In genomic region chr1:247008406-247008799, GRCh38 we compare ENCODE assay signal across 8 cellular contexts. TPM values are rescaled to one million over a fixed set of nuclear protein-coding genes. Genes with fewer than 3 reads are reported as not detected.
A peak's percentile ranks its signal among the peaks of the same experiment; 100 is the strongest.
DNase-seq lines count a peak whose midpoint lies in the region; ATAC-seq and TF ChIP-seq lines count a peak whose summit lies in the region.

No MANE protein-coding gene starts in this region.

- peak overlapping the region; percentile 100 for H3K27ac Mint-ChIP-seq in progenitor cell of endocrine pancreas

- H2AFZ ChIP-seq in SK-N-SH (ENCODE audit: low read depth), result peak overlapping the region; percentile 94

- no peaks in the 10 kb centered on the region for H3K9me2 ChIP-seq in SK-N-SH

- TF ChIP-seq CTCF in SK-N-SH (IDR thresholded peaks at IDR 0.05) (no peak), epithelial cell of proximal tubule (conservative IDR thresholded peaks at IDR 0.05; ENCODE audit: low read depth, low read length) (no peak), progenitor cell of endocrine pancreas (IDR thresholded peaks at IDR 0.05; ENCODE audit: unreplicated experiment) (no peak)

- peak overlapping the region; percentile 88 for H3K4me2 ChIP-seq in SK-N-SH

- H3K36me3 Mint-ChIP-seq in progenitor cell of endocrine pancreas (ENCODE audit: insufficient read depth), result peaks cover 23% of the 10 kb centered on the region

- H3K27me3 ChIP-seq in SK-N-SH (ENCODE audit: insufficient read depth) (no peaks in the 10 kb centered on the region), SJCRH30 (no peaks in the 10 kb centered on the region)

- peaks cover 41% of the 10 kb centered on the region for H3K79me2 ChIP-seq in SK-N-SH (ENCODE audit: insufficient read depth)

- ATAC-seq in SK-N-SH treated with all-trans-retinoic acid at 6 μM for 48 hours, result no peak
- ATAC-seq in GM21576 (IDR thresholded peaks at IDR 0.05; ENCODE audit: unreplicated experiment), result no peak

- peaks cover 17% of the 10 kb centered on the region for H3K9me3 Mint-ChIP-seq in progenitor cell of endocrine pancreas (ENCODE audit: low read depth)

- TF ChIP-seq RAD21 in SK-N-SH (IDR thresholded peaks at IDR 0.05; ENCODE audit: low read length), result no peak

- no peaks in the 10 kb centered on the region for H3K27me3 Mint-ChIP-seq in progenitor cell of endocrine pancreas

- no peak overlapping the region for H3K9ac ChIP-seq in SK-N-SH

- H3K4me3 ChIP-seq in SK-N-SH (ENCODE audit: low read depth in 2 of 2, low read length in 1 of 2) (peak overlapping the region; percentile 73 to 88; a peak in 3 of 4 replicates), SJCRH30 (peak overlapping the region; percentile 92), epithelial cell of proximal tubule (ENCODE audit: low read depth, low read length) (peak overlapping the region; percentile 69)

- POLR2A ChIA-PET in SK-N-SH (lab: Yijun Ruan, JAX), result interaction anchor here (0.7 kb wide), 1 partner anchor 442 kb away, joined by 3 read pairs; the partner anchor contains the start of genes CNST and TFB2M

- peak; percentile 10 for DNase-seq in SK-N-SH
- no peak for DNase-seq in SJCRH30
- DNase-seq in epithelial cell of proximal tubule (ENCODE audit: low read depth), result no peak
- no peak for DNase-seq in progenitor cell of endocrine pancreas (ENCODE audit: low spot score, unreplicated experiment)
- DNase-seq in KG1 (lab: John Stamatoyannopoulos, UW), result no peak
- no peak for DNase-seq in DMS114 treated with DMSO at 0.1 percent for 48 hours (lab: John Stamatoyannopoulos, UW; ENCODE audit: unreplicated experiment)

- TF ChIP-seq EP300 in SK-N-SH (IDR thresholded peaks at IDR 0.05; ENCODE audit: borderline replicate concordance in 1 of 2, low read depth in 1 of 2, low read length in 1 of 2), result no peak

- H3K4me1 Mint-ChIP-seq in progenitor cell of endocrine pancreas (ENCODE audit: low read depth), result peaks cover 2% of the 10 kb centered on the region

- H3K4me3 Mint-ChIP-seq in progenitor cell of endocrine pancreas (ENCODE audit: low read depth), result peak overlapping the region; percentile 100

- H3K36me3 ChIP-seq in SK-N-SH (replicated peaks in 1 of 2; ENCODE audit: control insufficient read depth in 1 of 2, insufficient read depth in 2 of 2, low read length in 1 of 2) (peaks cover 0 to 17% of the 10 kb centered on the region in 2 experiments), SJCRH30 (peaks cover 15% of the 10 kb centered on the region)

- H3K27ac ChIP-seq in SK-N-SH (ENCODE audit: low read depth in 2 of 2, low read length in 1 of 2) (no peak overlapping the region), SJCRH30 (no peak overlapping the region)

- WGBS in SK-N-SH (ENCODE audit: low lambda C conversion rate), result 79% methylated on average over 13 of the region's 13 CpGs

- H4K20me1 ChIP-seq in SK-N-SH (ENCODE audit: insufficient read depth), result no peaks in the 10 kb centered on the region

- H3K9me3 ChIP-seq in SK-N-SH, result peaks cover 19% of the 10 kb centered on the region; the same call in 1 of the 2 replicates
- H3K9me3 ChIP-seq in SJCRH30 (replicated peaks), result peaks cover 12% of the 10 kb centered on the region

- CTCF ChIA-PET in SK-N-SH (lab: Yijun Ruan, JAX), result interaction anchor here (1.4 kb wide), 1 partner anchor 103 kb away, joined by 4 read pairs; no protein-coding TSS in a partner anchor

- H3K4me1 ChIP-seq in SK-N-SH (ENCODE audit: control insufficient read depth in 1 of 2, insufficient read depth in 2 of 2, low read depth in 1 of 2, low read length in 1 of 2), result no peaks in the 10 kb centered on the region
- no peaks in the 10 kb centered on the region; the same call in 1 of the 2 replicates for H3K4me1 ChIP-seq in SJCRH30

- H3F3A ChIP-seq in SK-N-SH (replicated peaks; ENCODE audit: insufficient read depth), result no peaks in the 10 kb centered on the region

TF ChIP-seq in SK-N-SH, 30 proteins besides CTCF, POLR2A, EP300 and RAD21:
- no peak for TF ChIP-seq YY1 (IDR thresholded peaks at IDR 0.05; ENCODE audit: low read depth)
- no peak for TF ChIP-seq CHD2 (IDR thresholded peaks at IDR 0.05; ENCODE audit: low read length, partially characterized antibody)
- no peak for TF ChIP-seq RFX5 (IDR thresholded peaks at IDR 0.05; ENCODE audit: low read length)
- no peak for TF ChIP-seq RCOR1 (IDR thresholded peaks at IDR 0.05; ENCODE audit: low read length)
- no peak for TF ChIP-seq RXRA (IDR thresholded peaks at IDR 0.05; ENCODE audit: borderline replicate concordance, low read depth)
- no peak for TF ChIP-seq ZBTB33 (IDR thresholded peaks at IDR 0.05; ENCODE audit: borderline replicate concordance, low read depth)
- TF ChIP-seq FOXJ3 (CRISPR knock-in tag; IDR thresholded peaks at IDR 0.05), result no peak
- TF ChIP-seq NFIC (IDR thresholded peaks at IDR 0.05; ENCODE audit: borderline replicate concordance), result no peak
- no peak for TF ChIP-seq JUND (IDR thresholded peaks at IDR 0.05)

TF ChIP-seq in SK-N-SH treated with all-trans-retinoic acid at 6 μM for 48 hours, 23 proteins besides CTCF, POLR2A, EP300 and RAD21 (continues in another document):
- TF ChIP-seq ZFP30 (CRISPR knock-in tag; IDR thresholded peaks at IDR 0.05) (no peak), SNAI2 (CRISPR knock-in tag; IDR thresholded peaks at IDR 0.05) (no peak), ISL1 (CRISPR knock-in tag; IDR thresholded peaks at IDR 0.05) (no peak), TCF4 (CRISPR knock-in tag; IDR thresholded peaks at IDR 0.05; ENCODE audit: borderline replicate concordance) (no peak), ZNF8 (CRISPR knock-in tag; IDR thresholded peaks at IDR 0.05) (no peak), PPARA (CRISPR knock-in tag; IDR thresholded peaks at IDR 0.05; ENCODE audit: borderline replicate concordance) (no peak), ZNF565 (CRISPR knock-in tag; conservative IDR thresholded peaks at IDR 0.05; ENCODE audit: low read depth) (no peak), RARB (CRISPR knock-in tag; IDR thresholded peaks at IDR 0.05) (no peak), TOX (CRISPR knock-in tag; IDR thresholded peaks at IDR 0.05; ENCODE audit: borderline replicate concordance) (no peak), CREB5 (CRISPR knock-in tag; IDR thresholded peaks at IDR 0.05; ENCODE audit: low read depth) (no peak), PATZ1 (CRISPR knock-in tag; IDR thresholded peaks at IDR 0.05; ENCODE audit: borderline replicate concordance) (no peak), ARNTL (CRISPR knock-in tag; IDR thresholded peaks at IDR 0.05; ENCODE audit: borderline replicate concordance, low read depth) (no peak), CSDC2 (CRISPR knock-in tag; IDR thresholded peaks at IDR 0.05) (no peak), ZC3H10 (CRISPR knock-in tag; IDR thresholded peaks at IDR 0.05) (no peak), BACH2 (CRISPR knock-in tag; IDR thresholded peaks at IDR 0.05; ENCODE audit: borderline replicate concordance) (no peak), ZFP3 (CRISPR knock-in tag; IDR thresholded peaks at IDR 0.05) (no peak)

RNA-seq across cellular contexts. Expression of gene ZNF695, which starts 0.5 kb away (rescaled TPM):
- polyA plus RNA-seq in SK-N-SH (2012; rRNA removed), result 3.0 and 3.2 TPM in 2 replicates
- 3.7 and 4.0 TPM in 2 replicates for polyA plus RNA-seq in SK-N-SH (2012; cell fraction: cytosol; rRNA removed)
- polyA plus RNA-seq in SK-N-SH (2012; cell fraction: nucleus; rRNA removed), result 2.3 and 2.4 TPM in 2 replicates
- total RNA-seq in SJCRH30 (2014; rRNA removed; shearing (Covaris generic)), result 17.4 and 19.7 TPM in 2 replicates
- total RNA-seq in epithelial cell of proximal tubule (4.7 and 7.7 TPM in 2 replicates), progenitor cell of endocrine pancreas (14.2 and 15.1 TPM in 2 replicates)
